19 cellular contexts compared by ENCODE assay signal in genomic region chr12:28710882-28711281, GRCh38.
DNase-seq lines count a peak whose midpoint lies in the region; ATAC-seq and TF ChIP-seq lines count a peak whose summit lies in the region.
"Had no signal": no experiment of that assay in that cellular context is flagged by ENCODE, and none has a peak within 500 bp of the region (broad histone marks: within the 10 kb centered on the region; RNA-seq: fewer than 3 reads in every experiment).

No MANE protein-coding gene starts in this region.

- TF ChIP-seq CTCF in AG09319 (IDR thresholded peaks at IDR 0.05; ENCODE audit: low read depth, low read length) (no peak), cardiac fibroblast (IDR thresholded peaks at IDR 0.05; ENCODE audit: low read depth, low read length) (no peak)

- CTCF ChIA-PET in activated naive CD4-positive, alpha-beta T cell treated with anti-CD3 and anti-CD28 coated beads, Interleukin-2, amount 10 ng/mL, durations not matched to agents 7 days and 5 days (lab: Charles Lee), result no interaction called here

- H3K27ac Mint-ChIP-seq in activated naive CD4-positive, alpha-beta T cell treated with anti-CD3 and anti-CD28 coated beads, Interleukin-2, amount 10 ng/mL, durations not matched to agents 7 days and 5 days, result no peak overlapping the region
- H3K27ac Mint-ChIP-seq in stimulated activated memory B cell treated with anti-CD40 and anti-IgM and Interleukin-4, amounts not matched to agents 10 μg/mL and 1 μg/mL and 100 μg/mL, for 72 hours, result no peak overlapping the region
- no peak overlapping the region for H3K27ac Mint-ChIP-seq in activated CD4-positive, alpha-beta T cell treated with anti-CD3 and anti-CD28 coated beads, Interleukin-2, amount 10 ng/mL, durations not matched to agents 24 days and 14 days
- H3K27ac Mint-ChIP-seq: activated CD8-positive, alpha-beta T cell treated with anti-CD3 and anti-CD28 coated beads, Interleukin-2, amount 10 ng/mL, durations not matched to agents 7 days and 5 days; activated T-helper 17 cell treated with anti-CD3 and anti-CD28 coated beads, Interleukin-2, amount 50 U/mL, for 72 hours; B cell had no signal

- no peaks in the 10 kb centered on the region for H3K9me3 Mint-ChIP-seq in activated naive CD4-positive, alpha-beta T cell treated with anti-CD3 and anti-CD28 coated beads, Interleukin-2, amount 10 ng/mL, durations not matched to agents 7 days and 5 days
- peaks cover 5% of the 10 kb centered on the region for H3K9me3 Mint-ChIP-seq in stimulated activated memory B cell treated with anti-CD40 and anti-IgM and Interleukin-4, amounts not matched to agents 10 μg/mL and 1 μg/mL and 100 μg/mL, for 72 hours
- H3K9me3 Mint-ChIP-seq in activated CD4-positive, alpha-beta T cell treated with anti-CD3 and anti-CD28 coated beads, Interleukin-2, amount 10 ng/mL, durations not matched to agents 24 days and 14 days, result peaks cover 5% of the 10 kb centered on the region

- no peak for ATAC-seq in stimulated activated memory B cell treated with anti-CD40 and anti-IgM and Interleukin-4, amounts not matched to agents 10 μg/mL and 1 μg/mL and 100 μg/mL, for 72 hours
- no peak for ATAC-seq in GM19395 (IDR thresholded peaks at IDR 0.05; ENCODE audit: unreplicated experiment)
- ATAC-seq: activated CD8-positive, alpha-beta T cell treated with anti-CD3 and anti-CD28 coated beads, Interleukin-2, amount 10 ng/mL, durations not matched to agents 7 days and 5 days; activated T-helper 17 cell treated with anti-CD3 and anti-CD28 coated beads, Interleukin-2, amount 50 U/mL, for 72 hours; sciatic nerve had no signal

- H3K4me3 ChIP-seq in cardiac fibroblast (replicated peaks in 1 of 2; ENCODE audit: low read depth in 2 of 2, low read length in 2 of 2), result no peak overlapping the region
- H3K4me3 ChIP-seq: transverse colon had no signal

- intact Hi-C loops in activated CD4-positive, alpha-beta T cell treated with anti-CD3 and anti-CD28 coated beads, Interleukin-2, amount 10 ng/mL, durations not matched to agents 24 days and 14 days (cut with micrococcal nuclease), result no loop called here

- no peaks in the 10 kb centered on the region for H3K36me3 Mint-ChIP-seq in activated naive CD4-positive, alpha-beta T cell treated with anti-CD3 and anti-CD28 coated beads, Interleukin-2, amount 10 ng/mL, durations not matched to agents 7 days and 5 days
- no peaks in the 10 kb centered on the region for H3K36me3 Mint-ChIP-seq in stimulated activated memory B cell treated with anti-CD40 and anti-IgM and Interleukin-4, amounts not matched to agents 10 μg/mL and 1 μg/mL and 100 μg/mL, for 72 hours
- H3K36me3 Mint-ChIP-seq in activated CD4-positive, alpha-beta T cell treated with anti-CD3 and anti-CD28 coated beads, Interleukin-2, amount 10 ng/mL, durations not matched to agents 24 days and 14 days (ENCODE audit: low read depth), result no peaks in the 10 kb centered on the region

- peaks cover 4% of the 10 kb centered on the region for H3K27me3 Mint-ChIP-seq in activated naive CD4-positive, alpha-beta T cell treated with anti-CD3 and anti-CD28 coated beads, Interleukin-2, amount 10 ng/mL, durations not matched to agents 7 days and 5 days
- no peaks in the 10 kb centered on the region for H3K27me3 Mint-ChIP-seq in stimulated activated memory B cell treated with anti-CD40 and anti-IgM and Interleukin-4, amounts not matched to agents 10 μg/mL and 1 μg/mL and 100 μg/mL, for 72 hours
- H3K27me3 Mint-ChIP-seq in activated CD4-positive, alpha-beta T cell treated with anti-CD3 and anti-CD28 coated beads, Interleukin-2, amount 10 ng/mL, durations not matched to agents 24 days and 14 days, result no peaks in the 10 kb centered on the region
- H3K27me3 Mint-ChIP-seq: B cell had no signal

- no peaks in the 10 kb centered on the region for H3K4me1 Mint-ChIP-seq in activated naive CD4-positive, alpha-beta T cell treated with anti-CD3 and anti-CD28 coated beads, Interleukin-2, amount 10 ng/mL, durations not matched to agents 7 days and 5 days
- H3K4me1 Mint-ChIP-seq in stimulated activated memory B cell treated with anti-CD40 and anti-IgM and Interleukin-4, amounts not matched to agents 10 μg/mL and 1 μg/mL and 100 μg/mL, for 72 hours, result no peaks in the 10 kb centered on the region
- H3K4me1 Mint-ChIP-seq in activated CD4-positive, alpha-beta T cell treated with anti-CD3 and anti-CD28 coated beads, Interleukin-2, amount 10 ng/mL, durations not matched to agents 24 days and 14 days, result no peaks in the 10 kb centered on the region
- H3K4me1 Mint-ChIP-seq: activated T-helper 17 cell treated with anti-CD3 and anti-CD28 coated beads, Interleukin-2, amount 50 U/mL, for 72 hours; B cell had no signal

- no peak overlapping the region for H3K4me3 Mint-ChIP-seq in activated naive CD4-positive, alpha-beta T cell treated with anti-CD3 and anti-CD28 coated beads, Interleukin-2, amount 10 ng/mL, durations not matched to agents 7 days and 5 days
- no peak overlapping the region for H3K4me3 Mint-ChIP-seq in stimulated activated memory B cell treated with anti-CD40 and anti-IgM and Interleukin-4, amounts not matched to agents 10 μg/mL and 1 μg/mL and 100 μg/mL, for 72 hours
- H3K4me3 Mint-ChIP-seq in activated CD4-positive, alpha-beta T cell treated with anti-CD3 and anti-CD28 coated beads, Interleukin-2, amount 10 ng/mL, durations not matched to agents 24 days and 14 days, result no peak overlapping the region
- H3K4me3 Mint-ChIP-seq: activated CD8-positive, alpha-beta T cell treated with anti-CD3 and anti-CD28 coated beads, Interleukin-2, amount 10 ng/mL, durations not matched to agents 7 days and 5 days; activated T-helper 17 cell treated with anti-CD3 and anti-CD28 coated beads, Interleukin-2, amount 50 U/mL, for 72 hours; B cell had no signal

- DNase-seq in AG09319 (ENCODE audit: extremely low read depth, low read depth) (peak; percentile 59), LHCN-M2 (ENCODE audit: low read depth) (peak; percentile 29), cardiac fibroblast (ENCODE audit: low read depth in 2 of 2) (peak; percentile 45 to 90), islet precursor cell (peak; percentile 59)
- DNase-seq in activated naive CD4-positive, alpha-beta T cell treated with anti-CD3 and anti-CD28 coated beads, Interleukin-2, amount 10 ng/mL, durations not matched to agents 7 days and 5 days, result no peak
- no peak for DNase-seq in activated CD4-positive, alpha-beta T cell treated with anti-CD3 and anti-CD28 coated beads, Interleukin-2, amount 10 ng/mL, durations not matched to agents 24 days and 14 days
- DNase-seq: activated CD8-positive, alpha-beta T cell treated with anti-CD3 and anti-CD28 coated beads, Interleukin-2, amount 10 ng/mL, durations not matched to agents 7 days and 5 days; anterior cingulate cortex; DMS 273 treated with DMSO at 0.1 percent for 48 hours; Karpas-422; NCI-H510A treated with DMSO at 0.1 percent for 48 hours; nucleus accumbens; stimulated activated CD4-positive, alpha-beta T cell treated with anti-CD3 and anti-CD28 coated beads, Interleukin-4, amount 100 ng/mL, for 4 hours; transverse colon had no signal

Comparison
In these comparisons a context has a peak if more than half of its experiments do, and no peak if none do; other contexts are left out.
1. DNase-seq: peak in AG09319 (single experiment), LHCN-M2 (single experiment), cardiac fibroblast (2 of 2) and islet precursor cell (single experiment); none in activated naive CD4-positive, alpha-beta T cell treated with anti-CD3 and anti-CD28 coated beads, Interleukin-2, amount 10 ng/mL, durations not matched to agents 7 days and 5 days (single experiment) and activated CD4-positive, alpha-beta T cell treated with anti-CD3 and anti-CD28 coated beads, Interleukin-2, amount 10 ng/mL, durations not matched to agents 24 days and 14 days (single experiment).